24 cellular contexts compared by ENCODE assay signal in the genomic region with DNA sequence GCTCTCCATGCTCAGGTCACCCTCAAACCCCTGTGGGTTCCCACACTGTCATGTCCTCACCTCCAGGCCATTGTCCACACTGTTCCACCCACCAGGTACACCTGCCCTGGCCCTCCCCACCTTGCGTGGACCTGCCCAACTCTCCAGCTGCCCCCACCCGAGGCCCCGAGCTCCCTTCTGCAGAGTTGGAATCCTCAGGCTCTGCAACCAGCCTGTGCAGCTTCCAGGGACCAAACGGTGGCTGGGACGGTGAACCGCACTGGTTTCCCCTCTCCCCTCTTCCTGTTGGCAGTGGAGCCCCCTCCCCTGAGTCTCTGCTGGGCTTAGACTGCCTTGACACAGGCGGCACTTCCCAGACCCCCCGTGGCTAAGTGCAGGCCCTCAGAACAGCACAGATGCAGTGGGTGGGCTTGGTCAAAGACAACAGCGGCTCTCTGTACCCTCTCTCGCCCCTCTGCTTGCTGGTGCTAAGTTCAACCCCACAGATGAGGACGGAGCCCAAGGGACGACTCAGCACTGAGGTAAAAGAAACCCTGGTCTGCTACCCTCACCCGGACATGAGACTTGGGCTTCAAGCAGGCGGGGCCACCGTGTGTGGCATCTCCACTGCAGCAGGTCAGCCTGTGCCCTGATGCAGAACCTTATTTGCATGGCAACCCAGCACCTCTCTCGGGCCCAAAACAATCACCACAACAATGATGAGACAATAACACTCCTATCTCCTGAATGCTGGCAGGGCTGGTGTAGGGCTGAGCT. TPM values are rescaled to one million over a fixed set of nuclear protein-coding genes. Genes with fewer than 3 reads are reported as not detected.
"Had no signal": no experiment of that assay in that cellular context is flagged by ENCODE, and none has a peak within 500 bp of the region (broad histone marks: within the 10 kb centered on the region; RNA-seq: fewer than 3 reads in every experiment).

No MANE protein-coding gene starts in this region.

- H3K4me3 Mint-ChIP-seq: activated naive CD8-positive, alpha-beta T cell treated with anti-CD3 and anti-CD28 coated beads, Interleukin-2, amount 50 U/mL, for 24 hours; activated T-helper 17 cell treated with anti-CD3 and anti-CD28 coated beads, Interleukin-2, amount 50 U/mL, for 72 hours; naive thymus-derived CD8-positive, alpha-beta T cell; type B pancreatic cell had no signal

- H3K4me1 ChIP-seq: ascending aorta, gastroesophageal sphincter, heart right ventricle, right atrium auricular region, suprapubic skin had no signal

- H3K27me3 Mint-ChIP-seq: activated naive CD8-positive, alpha-beta T cell treated with anti-CD3 and anti-CD28 coated beads, Interleukin-2, amount 50 U/mL, for 24 hours; activated T-helper 17 cell treated with anti-CD3 and anti-CD28 coated beads, Interleukin-2, amount 50 U/mL, for 72 hours; naive thymus-derived CD8-positive, alpha-beta T cell had no signal

- H3K4me3 ChIP-seq: ascending aorta, gastroesophageal sphincter, heart right ventricle, mucosa of descending colon, right atrium auricular region, suprapubic skin had no signal

- H3K27ac Mint-ChIP-seq: activated naive CD8-positive, alpha-beta T cell treated with anti-CD3 and anti-CD28 coated beads, Interleukin-2, amount 50 U/mL, for 24 hours; activated T-helper 17 cell treated with anti-CD3 and anti-CD28 coated beads, Interleukin-2, amount 50 U/mL, for 72 hours; type B pancreatic cell had no signal

- ATAC-seq: activated naive CD8-positive, alpha-beta T cell treated with anti-CD3 and anti-CD28 coated beads, Interleukin-2, amount 50 U/mL, for 24 hours; activated T-helper 17 cell treated with anti-CD3 and anti-CD28 coated beads, Interleukin-2, amount 50 U/mL, for 72 hours; gastroesophageal sphincter; left colon; mucosa of descending colon; naive thymus-derived CD8-positive, alpha-beta T cell; stimulated activated naive CD8-positive, alpha-beta T cell treated with anti-CD3 and anti-CD28 coated beads, Interleukin-15, Interleukin-2, amounts not matched to agents 100 U/mL and 50 U/mL, for 24 hours had no signal

- H3K27me3 ChIP-seq: ascending aorta, right atrium auricular region had no signal

- H3K9me3 ChIP-seq: ascending aorta, gastroesophageal sphincter, heart right ventricle, mucosa of descending colon, right atrium auricular region, suprapubic skin had no signal

- H3K9me3 Mint-ChIP-seq: activated naive CD8-positive, alpha-beta T cell treated with anti-CD3 and anti-CD28 coated beads, Interleukin-2, amount 50 U/mL, for 24 hours; activated T-helper 17 cell treated with anti-CD3 and anti-CD28 coated beads, Interleukin-2, amount 50 U/mL, for 72 hours; type B pancreatic cell had no signal

- H3K27ac ChIP-seq: ascending aorta, gastroesophageal sphincter, heart right ventricle, right atrium auricular region, suprapubic skin, VCaP had no signal

- H3K36me3 ChIP-seq: ascending aorta, gastroesophageal sphincter, right atrium auricular region, suprapubic skin had no signal

- DNase-seq: activated CD4-positive, alpha-beta T cell treated with anti-CD3 and anti-CD28 coated beads, Interleukin-2, amount 50 U/mL, for 48 hours; activated naive CD4-positive, alpha-beta T cell treated with Interleukin-2 at 50 U/mL for 16 hours; activated naive CD8-positive, alpha-beta T cell treated with anti-CD3 and anti-CD28 coated beads, Interleukin-2, amount 50 U/mL, for 24 hours; erythroblast; heart right ventricle; naive thymus-derived CD8-positive, alpha-beta T cell; nucleus accumbens; small intestine; stimulated activated CD4-positive, alpha-beta T cell treated with anti-CD3 and anti-CD28 coated beads, Interleukin-4, amount 100 ng/mL, for 4 hours; stimulated activated CD8-positive, alpha-beta memory T cell treated with anti-CD3 and anti-CD28 coated beads, Interleukin-4, amount 100 ng/mL, for 48 hours; stimulated activated naive CD8-positive, alpha-beta T cell treated with anti-CD3 and anti-CD28 coated beads, Interleukin-15, Interleukin-2, amounts not matched to agents 100 U/mL and 50 U/mL, for 24 hours; T-helper 9 cell had no signal

- H3K36me3 Mint-ChIP-seq: type B pancreatic cell had no signal

RNA-seq across cellular contexts. Expression of gene ZBP1, which starts 11.0 kb away (rescaled TPM):
- total RNA-seq: ascending aorta, bronchial epithelial cell, chondrocyte, dermis microvascular lymphatic vessel endothelial cell, right atrium auricular region had no signal

RNA-seq across cellular contexts. Expression of gene PCK1, which starts 48.4 kb away (rescaled TPM):
- total RNA-seq: activated T-helper 17 cell treated with anti-CD3 and anti-CD28 coated beads, Interleukin-2, amount 50 U/mL, for 72 hours; bronchial epithelial cell; chondrocyte; dermis microvascular lymphatic vessel endothelial cell; naive thymus-derived CD8-positive, alpha-beta T cell had no signal
